9 cellular contexts compared by ENCODE assay signal in genomic region chr17:77741109-77741508, GRCh38.
DNase-seq lines count a peak whose midpoint lies in the region; ATAC-seq, FAIRE-seq and TF ChIP-seq lines count a peak whose summit lies in the region.
"Had no signal": no experiment of that assay in that cellular context is flagged by ENCODE, and none has a peak within 500 bp of the region (broad histone marks: within the 10 kb centered on the region; RNA-seq: fewer than 3 reads in every experiment).

No MANE protein-coding gene starts in this region.

- H2BK5ac ChIP-seq in H1 (ENCODE audit: low read depth, low read length), result no peak overlapping the region

- peaks cover 6% of the 10 kb centered on the region for H3K4me1 Mint-ChIP-seq in Calu3 (ENCODE audit: low read depth, unreplicated experiment)

- no peak overlapping the region for H3K23ac ChIP-seq in H1 (ENCODE audit: insufficient read length)

- peaks cover 100% of the 10 kb centered on the region for H3K27me3 Mint-ChIP-seq in Calu3 (ENCODE audit: unreplicated experiment)

- peak; percentile 35 to 96 (median 75); a peak in 5 of 6 replicates for TF ChIP-seq CTCF in HCT116 (IDR thresholded peaks at IDR 0.05 in 2 of 3, conservative IDR thresholded peaks at IDR 0.05 in 1 of 3; ENCODE audit: borderline replicate concordance in 1 of 3, insufficient read depth in 1 of 3, low read depth in 2 of 3, low read length in 2 of 3)
- peak; percentile 72 to 80 (median 76) for TF ChIP-seq CTCF in H1 (IDR thresholded peaks at IDR 0.05; ENCODE audit: control extremely low read depth in 1 of 3, insufficient read depth in 1 of 3, low read depth in 1 of 3, low read length in 3 of 3)
- TF ChIP-seq CTCF in Calu3 (IDR thresholded peaks at IDR 0.05; ENCODE audit: unreplicated experiment), result no peak

- H3K4me2 ChIP-seq in HCT116 (ENCODE audit: low read length) (no peak overlapping the region), H1 (ENCODE audit: insufficient read depth in 1 of 2, low read depth in 2 of 2, low read length in 2 of 2) (no peak overlapping the region)

- H3K4ac ChIP-seq in H1 (replicated peaks; ENCODE audit: insufficient read length, low read depth, low read length), result no peak overlapping the region

- H2AFZ ChIP-seq in HCT116 (ENCODE audit: low read depth, low read length, poor library complexity, severe bottlenecking) (no peak overlapping the region), H1 (ENCODE audit: low read length) (no peak overlapping the region)

- peaks cover 23% of the 10 kb centered on the region; the same call in 1 of the 2 replicates for H3K27me3 ChIP-seq in HCT116 (ENCODE audit: insufficient read depth, low read length)
- peaks cover 0 to 23% (median 15%) of the 10 kb centered on the region in 4 experiments; a peak in 4 of 7 replicates for H3K27me3 ChIP-seq in H1 (replicated peaks in 1 of 4; ENCODE audit: control insufficient read depth in 3 of 4, extremely low read depth in 1 of 4, insufficient read depth in 3 of 4, low read length in 3 of 4)

- H4K8ac ChIP-seq in H1 (ENCODE audit: extremely low read depth, insufficient read depth, low read length), result no peak overlapping the region

- no peak for TF ChIP-seq EP300 in H1 (IDR thresholded peaks at IDR 0.05; ENCODE audit: borderline replicate concordance in 1 of 2, low read depth in 2 of 2, low read length in 2 of 2)

- TF ChIP-seq RAD21 in HCT116 (IDR thresholded peaks at IDR 0.05; ENCODE audit: low read depth) (peak; percentile 37; the same call in 1 of the 2 replicates), H1 (IDR thresholded peaks at IDR 0.05 in 1 of 2, conservative IDR thresholded peaks at IDR 0.05 in 1 of 2; ENCODE audit: low read depth in 2 of 2, low read length in 2 of 2) (peak; percentile 42 to 66)

- TF ChIP-seq POLR2A in HCT116 (IDR thresholded peaks at IDR 0.05; ENCODE audit: borderline replicate concordance, extremely low read depth, insufficient read depth, insufficient read length) (no peak), H1 (IDR thresholded peaks at IDR 0.05; ENCODE audit: control extremely low read depth in 1 of 2, low read depth in 2 of 2, low read length in 2 of 2) (no peak)

- peak; percentile 50; the same call in 1 of the 2 replicates for ATAC-seq in HCT116

- no peak overlapping the region for H2BK20ac ChIP-seq in H1 (ENCODE audit: low read length)

- H2BK12ac ChIP-seq in H1 (ENCODE audit: low read depth, low read length), result no peak overlapping the region

- H4K20me1 ChIP-seq in HCT116 (ENCODE audit: insufficient read depth) (no peaks in the 10 kb centered on the region), H1 (replicated peaks in 1 of 2; ENCODE audit: control insufficient read depth in 1 of 2, insufficient read depth in 2 of 2, low read length in 2 of 2) (no peaks in the 10 kb centered on the region)

- no peaks in the 10 kb centered on the region for H3K79me2 ChIP-seq in HCT116 (ENCODE audit: insufficient read depth, low read length)
- H3K79me2 ChIP-seq in H1 (ENCODE audit: control insufficient read depth in 1 of 2, insufficient read depth in 2 of 2, low read length in 2 of 2), result no peaks in the 10 kb centered on the region

- H2AK5ac ChIP-seq in H1 (ENCODE audit: low read depth, low read length), result no peak overlapping the region; the same call in 1 of the 2 replicates

- CTCF ChIA-PET in HCT116 (lab: Charles Lee), result no interaction called here
- CTCF ChIA-PET in H1 (lab: Charles Lee; ENCODE audit: partially characterized antibody), result interaction anchor here (0.7 to 2.1 kb wide), 43 partner anchors 8 to 365 kb away, joined by 3 to 16 read pairs (median 4); no protein-coding TSS in a partner anchor
- CTCF ChIA-PET in Calu3 (lab: Charles Lee), result no interaction called here

- H2BK120ac ChIP-seq in H1 (replicated peaks; ENCODE audit: low read depth, low read length), result no peak overlapping the region

- no peak overlapping the region for H3K18ac ChIP-seq in H1 (ENCODE audit: extremely low read depth, low read length)

- H4K5ac ChIP-seq in H1 (ENCODE audit: insufficient read length, low read depth, low read length), result no peak overlapping the region

- H3K4me1 ChIP-seq in HCT116 (ENCODE audit: control insufficient read depth in 1 of 2, insufficient read depth in 2 of 2, low read length in 2 of 2) (no peaks in the 10 kb centered on the region), H1 (replicated peaks in 1 of 4; ENCODE audit: control insufficient read depth in 3 of 4, insufficient read depth in 4 of 4, low read length in 3 of 4) (peaks cover 0 to 10% (median 5%) of the 10 kb centered on the region in 4 experiments; a peak in 5 of 7 replicates)

- H3K23me2 ChIP-seq in H1 (ENCODE audit: low read depth, low read length), result no peaks in the 10 kb centered on the region

- DNase-seq in HCT116 (ENCODE audit: low read depth, low spot score), result no peak
- peak; percentile 16 for DNase-seq in UCSD-AML1 (lab: John Stamatoyannopoulos, UW; ENCODE audit: unreplicated experiment)
- peak; percentile 23 to 87 for DNase-seq in H1 (ENCODE audit: low read depth in 1 of 2, low spot score in 2 of 2)
- peak; percentile 30 for DNase-seq in stimulated activated CD4-positive, alpha-beta T cell treated with anti-CD3 and anti-CD28 coated beads, Interleukin-4, amount 100 ng/mL, for 24 hours
- no peak for DNase-seq in activated gamma-delta T cell (lab: John Stamatoyannopoulos, UW)
- no peak for DNase-seq in GM03348 (ENCODE audit: low spot score)
- DNase-seq in Calu3, result no peak
- no peak for DNase-seq in cortex of kidney (lab: John Stamatoyannopoulos, UW)

- WGBS in H1 (ENCODE audit: extremely low coverage in 1 of 2, insufficient coverage in 1 of 2, insufficient read length in 1 of 2, insufficient replicate concordance in 2 of 2, low coverage in 1 of 2, low lambda C conversion rate in 2 of 2, missing lambda C conversion rate in 1 of 2), 2 experiments, result 75% methylated on average over 8 of the region's 8 CpGs; no CpG with 5 or more reads in 1 of the 2 experiments

- no peak overlapping the region for H3K4me3 Mint-ChIP-seq in Calu3 (ENCODE audit: low read depth, unreplicated experiment)
- H3K4me3 Mint-ChIP-seq: memory B cell had no signal

- H3K9ac ChIP-seq in HCT116 (ENCODE audit: low read length), result no peak overlapping the region
- no peak overlapping the region for H3K9ac ChIP-seq in H1 (replicated peaks in 1 of 4; ENCODE audit: extremely low read depth in 1 of 4, low read depth in 3 of 4, low read length in 3 of 4)

- H3K36me3 ChIP-seq in HCT116 (ENCODE audit: control insufficient read depth in 1 of 2, insufficient read depth in 2 of 2, low read length in 2 of 2), result no peaks in the 10 kb centered on the region
- no peaks in the 10 kb centered on the region for H3K36me3 ChIP-seq in H1 (ENCODE audit: control insufficient read depth in 2 of 4, insufficient read depth in 4 of 4, low read length in 3 of 4)

- no peaks in the 10 kb centered on the region for H3K36me3 Mint-ChIP-seq in Calu3 (ENCODE audit: insufficient read depth, unreplicated experiment)

- H3K4me3 ChIP-seq in HCT116 (replicated peaks in 1 of 2; ENCODE audit: low read depth in 1 of 2, low read length in 2 of 2), result no peak overlapping the region
- H3K4me3 ChIP-seq in H1 (ENCODE audit: extremely low read depth in 1 of 4, insufficient read depth in 2 of 4, low read depth in 3 of 4, low read length in 4 of 4), result no peak overlapping the region

- BruUV-seq in HCT116 (replicated peaks; lab: Mats Ljungman, UMichigan) (no TSS peak), Calu3 (replicated peaks; lab: Mats Ljungman, UMichigan) (no TSS peak)

- peaks cover 2% of the 10 kb centered on the region for H3K9me3 Mint-ChIP-seq in Calu3 (ENCODE audit: low read depth, unreplicated experiment)

- no peaks in the 10 kb centered on the region for H3K79me1 ChIP-seq in H1 (ENCODE audit: low read depth, low read length)

- no peak overlapping the region for H3K27ac Mint-ChIP-seq in Calu3 (ENCODE audit: unreplicated experiment)
- H3K27ac Mint-ChIP-seq: memory B cell had no signal

- no peak overlapping the region for H4K91ac ChIP-seq in H1 (replicated peaks; ENCODE audit: insufficient read length, low read length)

- H3K9me2 ChIP-seq in HCT116 (ENCODE audit: insufficient read depth), result no peaks in the 10 kb centered on the region

- no peaks in the 10 kb centered on the region; a peak in 1 of 4 replicates for H3K9me3 ChIP-seq in HCT116 (ENCODE audit: control insufficient read depth in 1 of 2, insufficient read depth in 1 of 2, low read depth in 1 of 2, low read length in 2 of 2)
- H3K9me3 ChIP-seq in H1 (ENCODE audit: insufficient read depth in 2 of 2, low read depth in 1 of 2, low read length in 1 of 2), result peaks cover 0 to 6% of the 10 kb centered on the region in 2 experiments; a peak in 1 of 4 replicates

- no peak for FAIRE-seq in H1 (lab: Jason Lieb, UNC)

- no peak overlapping the region for H3K56ac ChIP-seq in H1 (replicated peaks; ENCODE audit: insufficient read length, low read depth, low read length)

- 0 out of 2 replicates have a peak overlapping the region, but pooled peaks have one; percentile 0 for H2BK15ac ChIP-seq in H1 (ENCODE audit: low read length)

- RAD21 ChIA-PET in HCT116 (lab: Charles Lee; ENCODE audit: low non-redundant PET in 1 of 2, low total read pairs in 2 of 2, uncharacterized antibody in 2 of 2, unreplicated experiment in 2 of 2), result interaction anchor here in 1 of 2 experiments (0.5 kb wide), 1 partner anchor 273 kb away, joined by 3 read pairs; no protein-coding TSS in a partner anchor

- H3K14ac ChIP-seq in H1 (ENCODE audit: insufficient read length), result no peak overlapping the region

- no peak overlapping the region for H3K27ac ChIP-seq in HCT116 (ENCODE audit: low read depth, low read length)
- H3K27ac ChIP-seq in H1 (ENCODE audit: low read depth, low read length), result no peak overlapping the region

- intact Hi-C loops in HCT116 (cut with micrococcal nuclease), result no loop called here
- intact Hi-C loops in Calu3 (cut with micrococcal nuclease; ENCODE audit: unreplicated experiment), result no loop called here

- POLR2A ChIA-PET in HCT116 (lab: Charles Lee) (no interaction called here), H1 (lab: Charles Lee; ENCODE audit: partially characterized antibody) (interaction anchor here (1.2 kb wide), 1 partner anchor 217 kb away, joined by 3 read pairs; the partner anchor contains the start of gene TNRC6C)

TF ChIP-seq in HCT116, 20 proteins besides CTCF, POLR2A, EP300 and RAD21 (continues in another document):
- TF ChIP-seq ZFX (IDR thresholded peaks at IDR 0.05), result no peak

TF ChIP-seq in H1, 55 proteins besides CTCF, POLR2A, EP300 and RAD21:
- TF ChIP-seq CBX8 (IDR thresholded peaks at IDR 0.05; ENCODE audit: borderline replicate concordance, low read depth, low read length), result no peak
- no peak for TF ChIP-seq YY1 (IDR thresholded peaks at IDR 0.05; ENCODE audit: low read depth, low read length)
- TF ChIP-seq GTF2F1 (IDR thresholded peaks at IDR 0.05; ENCODE audit: borderline replicate concordance, low read depth, low read length), result no peak
- TF ChIP-seq JUND (IDR thresholded peaks at IDR 0.05; ENCODE audit: low read length), result no peak
TF ChIP-seq in H1: peak in this region for 0.

Comparison
In these comparisons a context has a peak if more than half of its experiments do, and no peak if none do; other contexts are left out.
1. DNase-seq: peak in UCSD-AML1 (single experiment), H1 (2 of 2) and stimulated activated CD4-positive, alpha-beta T cell treated with anti-CD3 and anti-CD28 coated beads, Interleukin-4, amount 100 ng/mL, for 24 hours (single experiment); none in HCT116 (single experiment), activated gamma-delta T cell (single experiment), GM03348 (single experiment), Calu3 (single experiment) and cortex of kidney (single experiment).
2. Of the 16 proteins assayed by ChIP-seq in both H1 and HCT116: peak only in H1: none; only in HCT116: none; in both: CTCF and RAD21; in neither: 14.